Comparison of ENCODE assay signal across 17 cellular contexts in the genomic region with DNA sequence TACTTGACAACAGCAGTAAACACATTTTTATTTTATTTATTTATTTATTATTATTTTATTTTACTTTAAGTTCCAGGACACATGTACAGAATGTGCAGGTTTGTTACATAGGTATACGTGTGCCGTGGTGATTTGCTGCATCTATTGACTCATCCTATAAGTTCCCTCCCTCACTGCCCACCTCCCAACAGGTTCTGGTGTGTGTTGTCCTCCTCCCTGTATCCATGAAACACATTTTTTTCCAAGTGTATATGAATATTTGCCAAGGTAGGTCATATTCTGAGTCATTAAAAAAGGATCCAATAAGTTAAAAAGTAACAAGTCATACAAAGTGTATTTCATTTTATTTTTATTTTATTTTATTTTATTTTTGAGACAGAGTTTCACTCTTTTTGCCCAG.
"Had no signal": no experiment of that assay in that cellular context is flagged by ENCODE, and none has a peak within 500 bp of the region (broad histone marks: within the 10 kb centered on the region; RNA-seq: fewer than 3 reads in every experiment).

No MANE protein-coding gene starts in this region.

- H3K4me3 Mint-ChIP-seq: activated CD4-positive, alpha-beta T cell treated with anti-CD3 and anti-CD28 coated beads, Interleukin-2, amount 10 ng/mL, durations not matched to agents 7 days and 5 days; activated naive CD4-positive, alpha-beta T cell treated with anti-CD3 and anti-CD28 coated beads for 36 hours; central memory CD8-positive, alpha-beta T cell; stimulated activated memory B cell treated with anti-CD40 and anti-IgM and Interleukin-4, amounts not matched to agents 10 μg/mL and 1 μg/mL and 100 μg/mL, for 72 hours had no signal

- H3K4me1 Mint-ChIP-seq: activated CD4-positive, alpha-beta T cell treated with anti-CD3 and anti-CD28 coated beads, Interleukin-2, amount 10 ng/mL, durations not matched to agents 7 days and 5 days; central memory CD8-positive, alpha-beta T cell; stimulated activated memory B cell treated with anti-CD40 and anti-IgM and Interleukin-4, amounts not matched to agents 10 μg/mL and 1 μg/mL and 100 μg/mL, for 72 hours had no signal

- H3K9me3 ChIP-seq: body of pancreas, neutrophil, tibial nerve had no signal

- H3K36me3 ChIP-seq: neutrophil, tibial nerve had no signal

- H3K27me3 Mint-ChIP-seq: activated CD4-positive, alpha-beta T cell treated with anti-CD3 and anti-CD28 coated beads, Interleukin-2, amount 10 ng/mL, durations not matched to agents 7 days and 5 days; naive thymus-derived CD4-positive, alpha-beta T cell had no signal

- H3K27me3 ChIP-seq: body of pancreas, neutrophil, tibial nerve had no signal

- H3K4me1 ChIP-seq: body of pancreas, tibial nerve had no signal

- H3K27ac ChIP-seq: body of pancreas, neutrophil, tibial nerve had no signal

- H3K36me3 Mint-ChIP-seq: naive thymus-derived CD4-positive, alpha-beta T cell; stimulated activated memory B cell treated with anti-CD40 and anti-IgM and Interleukin-4, amounts not matched to agents 10 μg/mL and 1 μg/mL and 100 μg/mL, for 72 hours had no signal

- H3K9me3 Mint-ChIP-seq: activated CD4-positive, alpha-beta T cell treated with anti-CD3 and anti-CD28 coated beads, Interleukin-2, amount 10 ng/mL, durations not matched to agents 7 days and 5 days; activated naive CD4-positive, alpha-beta T cell treated with anti-CD3 and anti-CD28 coated beads for 36 hours; central memory CD8-positive, alpha-beta T cell; stimulated activated memory B cell treated with anti-CD40 and anti-IgM and Interleukin-4, amounts not matched to agents 10 μg/mL and 1 μg/mL and 100 μg/mL, for 72 hours had no signal

- DNase-seq: activated CD4-positive, alpha-beta T cell treated with anti-CD3 and anti-CD28 coated beads, Interleukin-2, amount 10 ng/mL, durations not matched to agents 7 days and 5 days; activated CD4-positive, CD25-positive, alpha-beta regulatory T cell; activated CD8-positive, alpha-beta memory T cell treated with anti-CD3 and anti-CD28 coated beads for 24 hours; activated naive CD4-positive, alpha-beta T cell treated with anti-CD3 and anti-CD28 coated beads for 36 hours; body of pancreas; cortex of kidney; effector CD8-positive, alpha-beta T cell; hypothalamus; left colon; naive thymus-derived CD4-positive, alpha-beta T cell; small intestine; T-helper 2 cell had no signal

- H3K4me3 ChIP-seq: body of pancreas, lung, tibial nerve had no signal

- ATAC-seq: body of pancreas; left colon; naive thymus-derived CD4-positive, alpha-beta T cell; stimulated activated memory B cell treated with anti-CD40 and anti-IgM and Interleukin-4, amounts not matched to agents 10 μg/mL and 1 μg/mL and 100 μg/mL, for 72 hours had no signal

- H3K27ac Mint-ChIP-seq: activated CD4-positive, alpha-beta T cell treated with anti-CD3 and anti-CD28 coated beads, Interleukin-2, amount 10 ng/mL, durations not matched to agents 7 days and 5 days; activated naive CD4-positive, alpha-beta T cell treated with anti-CD3 and anti-CD28 coated beads for 36 hours; naive thymus-derived CD4-positive, alpha-beta T cell; stimulated activated memory B cell treated with anti-CD40 and anti-IgM and Interleukin-4, amounts not matched to agents 10 μg/mL and 1 μg/mL and 100 μg/mL, for 72 hours had no signal
